13 cellular contexts compared by ENCODE assay signal in the genomic region with DNA sequence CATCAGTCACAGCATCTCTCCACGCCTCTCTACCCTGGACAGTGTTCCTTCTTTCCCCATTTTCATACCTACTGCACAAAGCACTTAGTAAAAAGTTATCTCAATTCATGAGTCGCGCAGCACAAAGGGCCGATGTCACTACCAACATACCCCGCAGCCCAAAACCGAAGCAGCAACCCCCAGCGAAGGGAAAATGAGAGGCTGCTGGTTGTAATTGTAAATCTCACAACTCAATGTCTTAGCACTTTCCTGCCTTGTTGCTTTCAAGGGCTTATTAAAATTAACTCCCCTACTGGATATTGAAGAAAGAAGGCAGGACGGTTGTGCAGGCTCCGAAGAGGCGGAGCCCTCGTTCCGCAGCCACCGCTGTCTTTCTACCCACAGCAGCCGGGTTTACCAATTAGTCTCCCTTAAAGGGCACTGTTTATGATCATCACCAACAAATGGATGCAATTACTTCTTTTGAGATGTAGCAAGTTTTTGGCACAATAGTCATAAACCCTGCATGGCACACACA. TPM values are rescaled to one million over a fixed set of nuclear protein-coding genes. Genes with fewer than 3 reads are reported as not detected.
DNase-seq lines count a peak whose midpoint lies in the region; ATAC-seq and TF ChIP-seq lines count a peak whose summit lies in the region.
"Had no signal": no experiment of that assay in that cellular context is flagged by ENCODE, and none has a peak within 500 bp of the region (broad histone marks: within the 10 kb centered on the region; RNA-seq: fewer than 3 reads in every experiment).

No MANE protein-coding gene starts in this region.

- WGBS in esophagus squamous epithelium, 2 donors, result 71 to 73% methylated on average over 11 to 14 of the region's 14 CpGs

- H3K4me3 ChIP-seq in ACC112 (ENCODE audit: low read depth, low read length), result peak overlapping the region; percentile 55; the same call in 1 of the 2 replicates
- H3K4me3 ChIP-seq in PC-3 (ENCODE audit: low read length), result peak overlapping the region; percentile 62
- peak overlapping the region in 2 of 4 donors; percentile 17 to 50 for H3K4me3 ChIP-seq in esophagus squamous epithelium
- no peak overlapping the region for H3K4me3 ChIP-seq in right atrium auricular region
- H3K4me3 ChIP-seq: upper lobe of left lung had no signal

- no peak for ATAC-seq in PC-3
- ATAC-seq: T-helper 17 cell had no signal

- peak overlapping the region; percentile 72 for H3K9ac ChIP-seq in PC-3 (ENCODE audit: low read length)
- H3K9ac ChIP-seq: KMS-11 had no signal

- H3K79me2 ChIP-seq in ACC112 (ENCODE audit: control insufficient read depth, insufficient read depth, low read length, unreplicated experiment), result peaks cover 61% of the 10 kb centered on the region
- H3K79me2 ChIP-seq in PC-3 (ENCODE audit: low read length), result peaks cover 63% of the 10 kb centered on the region

- peaks cover 19% of the 10 kb centered on the region for H3K4me1 ChIP-seq in ACC112 (ENCODE audit: control insufficient read depth, insufficient read depth, low read length, unreplicated experiment)
- peaks cover 17% of the 10 kb centered on the region for H3K4me1 ChIP-seq in PC-3 (ENCODE audit: insufficient read depth, low read length)
- H3K4me1 ChIP-seq in esophagus squamous epithelium, result peaks cover 5 to 55% (median 8%) of the 10 kb centered on the region in 3 donors
- H3K4me1 ChIP-seq in right atrium auricular region, result peaks cover 0 to 35% of the 10 kb centered on the region in 2 donors

- H3K27me3 ChIP-seq in ACC112 (ENCODE audit: insufficient read depth, low read length), result no peaks in the 10 kb centered on the region
- H3K27me3 ChIP-seq in PC-3 (ENCODE audit: low read length), result no peaks in the 10 kb centered on the region
- H3K27me3 ChIP-seq in esophagus squamous epithelium, result no peaks in the 10 kb centered on the region
- no peaks in the 10 kb centered on the region for H3K27me3 ChIP-seq in right atrium auricular region
- H3K27me3 ChIP-seq: upper lobe of left lung had no signal

- H4K20me1 ChIP-seq in PC-3 (ENCODE audit: low read length), result no peaks in the 10 kb centered on the region

- H3K9me2 ChIP-seq in PC-3 (replicated peaks; ENCODE audit: low read length), result no peaks in the 10 kb centered on the region

- TF ChIP-seq CTCF in PC-3 (conservative IDR thresholded peaks at IDR 0.05; ENCODE audit: low read depth, low read length), result no peak
- TF ChIP-seq CTCF in esophagus squamous epithelium (IDR thresholded peaks at IDR 0.05), result no peak
- TF ChIP-seq CTCF in right atrium auricular region (IDR thresholded peaks at IDR 0.05), result no peak

- H3K9me3 ChIP-seq in PC-3 (ENCODE audit: low read length) (no peaks in the 10 kb centered on the region), esophagus squamous epithelium (no peaks in the 10 kb centered on the region), right atrium auricular region (no peaks in the 10 kb centered on the region)
- H3K9me3 ChIP-seq: upper lobe of left lung had no signal

- DNase-seq in PC-3, result no peak
- DNase-seq in esophagus squamous epithelium (lab: John Stamatoyannopoulos, UW), result no peak
- peak; percentile 40 for DNase-seq in posterior vena cava (ENCODE audit: low spot score)
- no peak for DNase-seq in right atrium auricular region (ENCODE audit: low spot score)
- DNase-seq in activated CD8-positive, alpha-beta memory T cell treated with anti-CD3 and anti-CD28 coated beads, Interleukin-2, amount 50 U/mL, for 48 hours, result no peak
- DNase-seq in COR-L47 (lab: John Stamatoyannopoulos, UW), result no peak
- no peak for DNase-seq in NCI-H69 (lab: John Stamatoyannopoulos, UW)
- DNase-seq: activated CD4-positive, alpha-beta T cell treated with anti-CD3 and anti-CD28 coated beads, Interleukin-2, amount 50 U/mL, for 1 hour; mammary epithelial cell; T-helper 17 cell had no signal

- H2AFZ ChIP-seq in ACC112 (ENCODE audit: low read length, unreplicated experiment), result no peak overlapping the region
- H2AFZ ChIP-seq in PC-3 (ENCODE audit: low read length), result peak overlapping the region; percentile 88

- CTCF ChIA-PET in PC-3 (lab: Charles Lee), result no interaction called here

- H3K27ac ChIP-seq in ACC112 (ENCODE audit: low read depth, low read length), result peak overlapping the region; percentile 90
- peak overlapping the region; percentile 90 for H3K27ac ChIP-seq in PC-3 (ENCODE audit: low read length)
- peak overlapping the region; percentile 4 to 76 (median 66) for H3K27ac ChIP-seq in esophagus squamous epithelium
- H3K27ac ChIP-seq in right atrium auricular region, result peak overlapping the region in 1 of 2 donors; percentile 24
- H3K27ac ChIP-seq: KMS-11, upper lobe of left lung had no signal

- no peaks in the 10 kb centered on the region for H3K36me3 ChIP-seq in ACC112 (ENCODE audit: insufficient read depth, low read length)
- H3K36me3 ChIP-seq in PC-3 (ENCODE audit: low read depth, low read length), result no peaks in the 10 kb centered on the region
- no peaks in the 10 kb centered on the region for H3K36me3 ChIP-seq in esophagus squamous epithelium
- H3K36me3 ChIP-seq in right atrium auricular region, result no peaks in the 10 kb centered on the region
- H3K36me3 ChIP-seq: upper lobe of left lung had no signal

- H3K4me2 ChIP-seq in PC-3 (ENCODE audit: low read length), result peak overlapping the region; percentile 79
- H3K4me2 ChIP-seq: KMS-11 had no signal

- intact Hi-C loops in PC-3 (cut with micrococcal nuclease) (loop anchor here (5.0 kb wide), 2 partner anchors 104 to 171 kb away; no protein-coding TSS in a partner anchor), esophagus squamous epithelium (cut with DNase I) (loop anchor here (10.0 kb wide), 1 partner anchor 168 kb away; no protein-coding TSS in a partner anchor), posterior vena cava (cut with DNase I) (loop anchor here (5.0 to 10.0 kb wide), 2 partner anchors 86 to 178 kb away; no protein-coding TSS in a partner anchor)

- no TSS peak for BruUV-seq in PC-3 (replicated peaks; lab: Mats Ljungman, UMichigan)

- POLR2A ChIA-PET in PC-3 (lab: Charles Lee; ENCODE audit: unreplicated experiment), result no interaction called here

- no peak for TF ChIP-seq POLR2A in esophagus squamous epithelium (IDR thresholded peaks at IDR 0.05)

- H3F3A ChIP-seq in PC-3 (ENCODE audit: low read length, unreplicated experiment), result no peaks in the 10 kb centered on the region

RNA-seq across cellular contexts. Expression of gene DIP2C, which starts 6.5 kb away (rescaled TPM):
- total RNA-seq in PC-3 (2014; rRNA removed) (3.1 and 3.7 TPM in 2 replicates), esophagus squamous epithelium (10 to 100 TPM in 1 of 4 donors, 1 to 10 TPM in 3; 2.4 to 14.9 (median 6.1) TPM), posterior vena cava (10 to 100 TPM; 39.3 to 45.6 TPM), right atrium auricular region (10 to 100 TPM; 21.1 to 23.8 TPM)

Comparison
In these comparisons a context has a peak if more than half of its experiments do, and no peak if none do; other contexts are left out.
1. H3K4me3 ChIP-seq: peak in ACC112 (single experiment) and PC-3 (single experiment); none in right atrium auricular region (0 of 2).